Comparison of ENCODE assay signal across 16 cellular contexts in genomic region chr12:202081-202731, GRCh38. TPM values are rescaled to one million over a fixed set of nuclear protein-coding genes. Genes with fewer than 3 reads are reported as not detected.
DNase-seq lines count a peak whose midpoint lies in the region; ATAC-seq, FAIRE-seq and TF ChIP-seq lines count a peak whose summit lies in the region.
"Had no signal": no experiment of that assay in that cellular context is flagged by ENCODE, and none has a peak within 500 bp of the region (broad histone marks: within the 10 kb centered on the region; RNA-seq: fewer than 3 reads in every experiment).

No MANE protein-coding gene starts in this region.

- no peaks in the 10 kb centered on the region for H4K20me1 ChIP-seq in astrocyte (ENCODE audit: insufficient read depth, low read length)

- H3K4me3 ChIP-seq in astrocyte (ENCODE audit: insufficient read depth, low read depth, low read length) = no peak overlapping the region
- H3K4me3 ChIP-seq: heart right ventricle had no signal

- H3K27ac ChIP-seq in astrocyte (ENCODE audit: low read depth, low read length) = no peak overlapping the region
- H3K27ac ChIP-seq: heart right ventricle, HL-60 had no signal

- H3K36me3 ChIP-seq in astrocyte (ENCODE audit: insufficient read depth, low read length) = no peaks in the 10 kb centered on the region
- H3K36me3 ChIP-seq: heart right ventricle had no signal

- no peak overlapping the region for H3K9ac ChIP-seq in astrocyte (ENCODE audit: low read length)

- H3K9me3 ChIP-seq in astrocyte (ENCODE audit: insufficient read depth, low read depth, low read length) = peaks cover 3% of the 10 kb centered on the region
- H3K9me3 ChIP-seq: heart right ventricle had no signal

- POLR2A ChIA-PET in activated CD4-positive, alpha-beta memory T cell treated with anti-CD3 and anti-CD28 coated beads, Interleukin-2, amount 10 ng/mL, durations not matched to agents 7 days and 5 days (lab: Charles Lee) = no interaction called here
- POLR2A ChIA-PET in T-cell (lab: Charles Lee) = no interaction called here

- CTCF ChIA-PET in activated CD4-positive, alpha-beta memory T cell treated with anti-CD3 and anti-CD28 coated beads, Interleukin-2, amount 10 ng/mL, durations not matched to agents 7 days and 5 days (lab: Charles Lee) = no interaction called here
- CTCF ChIA-PET in T-cell (lab: Charles Lee) = no interaction called here

- H3K4me2 ChIP-seq in astrocyte (ENCODE audit: low read length) = no peak overlapping the region

- H3K36me3 Mint-ChIP-seq in astrocyte (ENCODE audit: low read depth, unreplicated experiment) (peaks cover 8% of the 10 kb centered on the region), nephron progenitor cell (ENCODE audit: low read depth) (no peaks in the 10 kb centered on the region), T-cell (no peaks in the 10 kb centered on the region)
- no peaks in the 10 kb centered on the region for H3K36me3 Mint-ChIP-seq in activated CD4-positive, alpha-beta memory T cell treated with anti-CD3 and anti-CD28 coated beads, Interleukin-2, amount 10 ng/mL, durations not matched to agents 7 days and 5 days (ENCODE audit: low read depth)
- H3K36me3 Mint-ChIP-seq: activated CD4-positive, alpha-beta memory T cell treated with anti-CD3 and anti-CD28 coated beads for 36 hours; activated naive CD8-positive, alpha-beta T cell treated with anti-CD3 and anti-CD28 coated beads, Interleukin-2, amount 10 ng/mL, durations not matched to agents 7 days and 5 days; stimulated activated memory B cell treated with anti-CD40 and anti-IgM and Interleukin-4, amounts not matched to agents 10 μg/mL and 1 μg/mL and 100 μg/mL, for 72 hours had no signal

- H3K4me1 ChIP-seq in astrocyte (ENCODE audit: insufficient read depth, low read length) = peaks cover 9% of the 10 kb centered on the region

- H2AFZ ChIP-seq in astrocyte (ENCODE audit: low read depth, low read length) = no peak overlapping the region

- H3K4me3 Mint-ChIP-seq in astrocyte (ENCODE audit: unreplicated experiment) (peak overlapping the region; percentile 77), nephron progenitor cell (peak overlapping the region; percentile 78), T-cell (peak overlapping the region in 1 of 3 donors; percentile 54)
- no peak overlapping the region for H3K4me3 Mint-ChIP-seq in activated CD4-positive, alpha-beta memory T cell treated with anti-CD3 and anti-CD28 coated beads, Interleukin-2, amount 10 ng/mL, durations not matched to agents 7 days and 5 days
- H3K4me3 Mint-ChIP-seq: activated CD4-positive, alpha-beta memory T cell treated with anti-CD3 and anti-CD28 coated beads for 36 hours; activated naive CD8-positive, alpha-beta T cell treated with anti-CD3 and anti-CD28 coated beads, Interleukin-2, amount 10 ng/mL, durations not matched to agents 7 days and 5 days; effector memory CD8-positive, alpha-beta T cell; stimulated activated memory B cell treated with anti-CD40 and anti-IgM and Interleukin-4, amounts not matched to agents 10 μg/mL and 1 μg/mL and 100 μg/mL, for 72 hours had no signal

- ATAC-seq in T-cell (replicated peaks in 1 of 4) = no peak
- ATAC-seq: effector memory CD8-positive, alpha-beta T cell had no signal

- H3K4me1 Mint-ChIP-seq in astrocyte (ENCODE audit: low read depth, unreplicated experiment) = peaks cover 9% of the 10 kb centered on the region
- peaks cover 43% of the 10 kb centered on the region for H3K4me1 Mint-ChIP-seq in nephron progenitor cell
- H3K4me1 Mint-ChIP-seq in activated CD4-positive, alpha-beta memory T cell treated with anti-CD3 and anti-CD28 coated beads, Interleukin-2, amount 10 ng/mL, durations not matched to agents 7 days and 5 days = peaks cover 2% of the 10 kb centered on the region
- peaks cover 0 to 2% (median 2%) of the 10 kb centered on the region in 3 donors for H3K4me1 Mint-ChIP-seq in T-cell
- H3K4me1 Mint-ChIP-seq: activated naive CD8-positive, alpha-beta T cell treated with anti-CD3 and anti-CD28 coated beads, Interleukin-2, amount 10 ng/mL, durations not matched to agents 7 days and 5 days; stimulated activated memory B cell treated with anti-CD40 and anti-IgM and Interleukin-4, amounts not matched to agents 10 μg/mL and 1 μg/mL and 100 μg/mL, for 72 hours had no signal

- no peak for FAIRE-seq in astrocyte (lab: Jason Lieb, UNC)

- H3K9me3 Mint-ChIP-seq in astrocyte (ENCODE audit: unreplicated experiment) = peaks cover 6% of the 10 kb centered on the region
- peaks cover 4% of the 10 kb centered on the region for H3K9me3 Mint-ChIP-seq in nephron progenitor cell
- no peaks in the 10 kb centered on the region for H3K9me3 Mint-ChIP-seq in activated CD4-positive, alpha-beta memory T cell treated with anti-CD3 and anti-CD28 coated beads, Interleukin-2, amount 10 ng/mL, durations not matched to agents 7 days and 5 days
- peaks cover 0 to 7% (median 0%) of the 10 kb centered on the region in 3 donors for H3K9me3 Mint-ChIP-seq in T-cell
- H3K9me3 Mint-ChIP-seq: activated CD4-positive, alpha-beta memory T cell treated with anti-CD3 and anti-CD28 coated beads for 36 hours; activated naive CD8-positive, alpha-beta T cell treated with anti-CD3 and anti-CD28 coated beads, Interleukin-2, amount 10 ng/mL, durations not matched to agents 7 days and 5 days; effector memory CD8-positive, alpha-beta T cell had no signal

- H3K79me2 ChIP-seq in astrocyte (ENCODE audit: insufficient read depth, low read length) = no peaks in the 10 kb centered on the region

- TF ChIP-seq CTCF in astrocyte (IDR thresholded peaks at IDR 0.05; ENCODE audit: insufficient read depth, low read depth, low read length) (no peak), nephron progenitor cell (IDR thresholded peaks at IDR 0.05) (no peak)

- H3K27me3 Mint-ChIP-seq in astrocyte (ENCODE audit: low read depth, unreplicated experiment) = peaks cover 47% of the 10 kb centered on the region
- peaks cover 88% of the 10 kb centered on the region for H3K27me3 Mint-ChIP-seq in nephron progenitor cell (ENCODE audit: low read depth, poor library complexity)
- peaks cover 32% of the 10 kb centered on the region for H3K27me3 Mint-ChIP-seq in activated CD4-positive, alpha-beta memory T cell treated with anti-CD3 and anti-CD28 coated beads, Interleukin-2, amount 10 ng/mL, durations not matched to agents 7 days and 5 days
- peaks cover 49 to 51% of the 10 kb centered on the region in 2 donors for H3K27me3 Mint-ChIP-seq in T-cell

- H3K27ac Mint-ChIP-seq in astrocyte (ENCODE audit: unreplicated experiment) = no peak overlapping the region
- no peak overlapping the region for H3K27ac Mint-ChIP-seq in nephron progenitor cell
- no peak overlapping the region for H3K27ac Mint-ChIP-seq in activated CD4-positive, alpha-beta memory T cell treated with anti-CD3 and anti-CD28 coated beads, Interleukin-2, amount 10 ng/mL, durations not matched to agents 7 days and 5 days
- no peak overlapping the region for H3K27ac Mint-ChIP-seq in T-cell
- H3K27ac Mint-ChIP-seq: activated CD4-positive, alpha-beta memory T cell treated with anti-CD3 and anti-CD28 coated beads for 36 hours; activated naive CD8-positive, alpha-beta T cell treated with anti-CD3 and anti-CD28 coated beads, Interleukin-2, amount 10 ng/mL, durations not matched to agents 7 days and 5 days; CD4-positive, CD25-positive, alpha-beta regulatory T cell; effector memory CD8-positive, alpha-beta T cell; stimulated activated memory B cell treated with anti-CD40 and anti-IgM and Interleukin-4, amounts not matched to agents 10 μg/mL and 1 μg/mL and 100 μg/mL, for 72 hours had no signal

- peak; percentile 93 for DNase-seq in DMS79 (lab: John Stamatoyannopoulos, UW)
- peak; percentile 82 for DNase-seq in NCI-H146 (lab: John Stamatoyannopoulos, UW)
- no peak for DNase-seq in astrocyte (ENCODE audit: low read depth)
- peak; percentile 22 for DNase-seq in nephron progenitor cell
- DNase-seq in activated CD4-positive, alpha-beta memory T cell treated with anti-CD3 and anti-CD28 coated beads, Interleukin-2, amount 10 ng/mL, durations not matched to agents 7 days and 5 days = no peak
- no peak for DNase-seq in T-cell
- DNase-seq in germinal center (ENCODE audit: low spot score) = no peak
- no peak for DNase-seq in activated CD4-positive, CD25-positive, alpha-beta regulatory T cell treated with anti-CD3 and anti-CD28 coated beads, Interleukin-2, amount 50 U/mL, for 72 hours
- DNase-seq: activated CD4-positive, alpha-beta memory T cell treated with anti-CD3 and anti-CD28 coated beads for 36 hours; activated naive CD8-positive, alpha-beta T cell treated with anti-CD3 and anti-CD28 coated beads, Interleukin-2, amount 10 ng/mL, durations not matched to agents 7 days and 5 days; CD4-positive, CD25-positive, alpha-beta regulatory T cell; effector memory CD8-positive, alpha-beta T cell; heart right ventricle; NCI-H226 had no signal

- H3K27me3 ChIP-seq in astrocyte (ENCODE audit: insufficient read depth, low read length) = peaks cover 32% of the 10 kb centered on the region

RNA-seq across cellular contexts. Expression of gene SLC6A12, which starts 11.8 kb away (rescaled TPM):
- 2.6 and 3.0 TPM in 2 replicates for total RNA-seq in astrocyte
- total RNA-seq in activated CD4-positive, alpha-beta memory T cell treated with anti-CD3 and anti-CD28 coated beads, Interleukin-2, amount 10 ng/mL, durations not matched to agents 7 days and 5 days = not detected
- under 1 TPM in 1 of 5 donors, not detected in 4; 0.85 TPM for total RNA-seq in T-cell
- total RNA-seq: activated naive CD8-positive, alpha-beta T cell treated with anti-CD3 and anti-CD28 coated beads, Interleukin-2, amount 10 ng/mL, durations not matched to agents 7 days and 5 days; CD4-positive, CD25-positive, alpha-beta regulatory T cell had no signal

Comparison
In these comparisons a context has a peak if more than half of its experiments do, and no peak if none do; other contexts are left out.
1. DNase-seq: peak in DMS79 (single experiment), NCI-H146 (single experiment) and nephron progenitor cell (single experiment); none in astrocyte (single experiment), activated CD4-positive, alpha-beta memory T cell treated with anti-CD3 and anti-CD28 coated beads, Interleukin-2, amount 10 ng/mL, durations not matched to agents 7 days and 5 days (single experiment), T-cell (0 of 34), germinal center (single experiment) and activated CD4-positive, CD25-positive, alpha-beta regulatory T cell treated with anti-CD3 and anti-CD28 coated beads, Interleukin-2, amount 50 U/mL, for 72 hours (single experiment).